In the genomic region with DNA sequence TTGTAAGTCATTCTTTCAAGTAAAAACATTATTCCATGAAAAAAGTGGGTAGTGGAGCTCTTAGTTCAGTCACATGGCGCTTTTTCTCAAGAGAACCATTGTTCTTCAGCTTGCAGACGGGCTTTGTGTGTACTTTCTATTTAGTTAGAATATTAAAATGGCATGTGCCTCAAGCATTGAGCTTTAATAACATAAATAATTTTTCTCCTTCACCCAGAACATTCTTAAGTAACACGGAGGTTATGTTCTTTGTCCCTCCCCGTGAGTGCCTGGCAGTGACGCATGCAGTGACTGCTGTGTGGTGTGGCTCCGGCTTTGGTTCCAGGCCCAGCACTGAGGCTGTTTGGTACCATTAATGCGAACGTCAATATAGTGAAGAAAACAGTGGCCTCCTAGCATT, we compare ENCODE assay signal across 18 cellular contexts.
DNase-seq lines count a peak whose midpoint lies in the region; TF ChIP-seq lines count a peak whose summit lies in the region.
"Had no signal": no experiment of that assay in that cellular context is flagged by ENCODE, and none has a peak within 500 bp of the region (broad histone marks: within the 10 kb centered on the region; RNA-seq: fewer than 3 reads in every experiment).

No MANE protein-coding gene starts in this region.

- peak overlapping the region in 1 of 5 experiments; percentile 68 for H3K4me3 Mint-ChIP-seq in brain
- H3K4me3 Mint-ChIP-seq in activated naive CD4-positive, alpha-beta T cell treated with anti-CD3 and anti-CD28 coated beads, Interleukin-2, amount 10 ng/mL, durations not matched to agents 7 days and 5 days = no peak overlapping the region
- H3K4me3 Mint-ChIP-seq: B cell; CD4-positive, alpha-beta memory T cell; GM23338 had no signal

- no peak for TF ChIP-seq CTCF in brain (conservative IDR thresholded peaks at IDR 0.05)

- peak overlapping the region in 4 of 5 experiments; percentile 35 to 98 (median 80) for H3K27ac Mint-ChIP-seq in brain
- no peak overlapping the region for H3K27ac Mint-ChIP-seq in activated naive CD4-positive, alpha-beta T cell treated with anti-CD3 and anti-CD28 coated beads, Interleukin-2, amount 10 ng/mL, durations not matched to agents 7 days and 5 days
- H3K27ac Mint-ChIP-seq: B cell, GM23338 had no signal

- H3K9me3 Mint-ChIP-seq in brain = peaks cover 13 to 23% (median 21%) of the 10 kb centered on the region in 5 experiments
- H3K9me3 Mint-ChIP-seq in activated naive CD4-positive, alpha-beta T cell treated with anti-CD3 and anti-CD28 coated beads, Interleukin-2, amount 10 ng/mL, durations not matched to agents 7 days and 5 days = no peaks in the 10 kb centered on the region
- H3K9me3 Mint-ChIP-seq: GM23338 had no signal

- DNase-seq in C1 segment of cervical spinal cord (lab: John Stamatoyannopoulos, UW) = peak in 8 of 14 donors; percentile 26 to 52 (median 36)
- peak; percentile 75 for DNase-seq in globus pallidus (ENCODE audit: low spot score)
- peak; percentile 58 for DNase-seq in pons (ENCODE audit: low spot score)
- DNase-seq in activated naive CD4-positive, alpha-beta T cell treated with anti-CD3 and anti-CD28 coated beads, Interleukin-2, amount 10 ng/mL, durations not matched to agents 7 days and 5 days = no peak
- no peak for DNase-seq in stimulated activated CD4-positive, alpha-beta T cell treated with anti-CD3 and anti-CD28 coated beads, Interleukin-2, amount 100 ng/mL, for 48 hours
- no peak for DNase-seq in 8988T
- DNase-seq in AML-193 (lab: John Stamatoyannopoulos, UW) = no peak
- DNase-seq: CD4-positive, alpha-beta memory T cell; DND-41; IMR-90; NCI-H146; NCI-H2081 treated with DMSO at 0.1 percent for 48 hours; NCI-H2227 treated with DMSO at 0.1 percent for 48 hours; NCI-H526; RPMI8226 had no signal

- H3K36me3 Mint-ChIP-seq in brain = no peaks in the 10 kb centered on the region
- no peaks in the 10 kb centered on the region for H3K36me3 Mint-ChIP-seq in activated naive CD4-positive, alpha-beta T cell treated with anti-CD3 and anti-CD28 coated beads, Interleukin-2, amount 10 ng/mL, durations not matched to agents 7 days and 5 days
- H3K36me3 Mint-ChIP-seq: CD4-positive, alpha-beta memory T cell had no signal

- peaks cover 36% of the 10 kb centered on the region for H3K4me1 Mint-ChIP-seq in brain
- H3K4me1 Mint-ChIP-seq in activated naive CD4-positive, alpha-beta T cell treated with anti-CD3 and anti-CD28 coated beads, Interleukin-2, amount 10 ng/mL, durations not matched to agents 7 days and 5 days = no peaks in the 10 kb centered on the region
- H3K4me1 Mint-ChIP-seq: B cell; CD4-positive, alpha-beta memory T cell had no signal

- CTCF ChIA-PET in activated naive CD4-positive, alpha-beta T cell treated with anti-CD3 and anti-CD28 coated beads, Interleukin-2, amount 10 ng/mL, durations not matched to agents 7 days and 5 days (lab: Charles Lee) = no interaction called here

- H3K27me3 Mint-ChIP-seq in brain = peaks cover 4% of the 10 kb centered on the region
- H3K27me3 Mint-ChIP-seq in activated naive CD4-positive, alpha-beta T cell treated with anti-CD3 and anti-CD28 coated beads, Interleukin-2, amount 10 ng/mL, durations not matched to agents 7 days and 5 days = peaks cover 19% of the 10 kb centered on the region

Comparison
In these comparisons a context has a peak if more than half of its experiments do, and no peak if none do; other contexts are left out.
1. DNase-seq: peak in C1 segment of cervical spinal cord (8 of 14), globus pallidus (single experiment) and pons (single experiment); none in activated naive CD4-positive, alpha-beta T cell treated with anti-CD3 and anti-CD28 coated beads, Interleukin-2, amount 10 ng/mL, durations not matched to agents 7 days and 5 days (single experiment), stimulated activated CD4-positive, alpha-beta T cell treated with anti-CD3 and anti-CD28 coated beads, Interleukin-2, amount 100 ng/mL, for 48 hours (0 of 2), 8988T (single experiment) and AML-193 (0 of 2).